8 cellular contexts compared by ENCODE assay signal in genomic region chr10:119205926-119206602, GRCh38. TPM values are rescaled to one million over a fixed set of nuclear protein-coding genes. Genes with fewer than 3 reads are reported as not detected.
DNase-seq lines count a peak whose midpoint lies in the region; ATAC-seq, FAIRE-seq and TF ChIP-seq lines count a peak whose summit lies in the region.

No MANE protein-coding gene starts in this region.

- H3K27ac ChIP-seq in astrocyte (ENCODE audit: low read depth, low read length), result peak overlapping the region; percentile 76

- no peak for FAIRE-seq in astrocyte (lab: Jason Lieb, UNC)

- H3K36me3 ChIP-seq in astrocyte (ENCODE audit: insufficient read depth, low read length), result no peaks in the 10 kb centered on the region
- no peaks in the 10 kb centered on the region for H3K36me3 ChIP-seq in iPS-15b (ENCODE audit: control insufficient read depth, insufficient read depth, low read length)
- H3K36me3 ChIP-seq in skeletal muscle satellite cell (ENCODE audit: insufficient read depth, low read length), result no peaks in the 10 kb centered on the region

- peak overlapping the region; percentile 87 for H3K4me3 Mint-ChIP-seq in astrocyte (ENCODE audit: unreplicated experiment)

- peak; percentile 27 for ATAC-seq in HG02938 (IDR thresholded peaks at IDR 0.05; ENCODE audit: unreplicated experiment)
- no peak for ATAC-seq in HG03039 (IDR thresholded peaks at IDR 0.05; ENCODE audit: unreplicated experiment)

- in situ Hi-C loops in SK-MEL-5 (cut with HindIII; ENCODE audit: low pct_unique_long_range_greater_than_20kb, low sequenced_read_pairs), result no loop called here

- H3K36me3 Mint-ChIP-seq in astrocyte (ENCODE audit: low read depth, unreplicated experiment), result no peaks in the 10 kb centered on the region

- H2AFZ ChIP-seq in astrocyte (ENCODE audit: low read depth, low read length), result peak overlapping the region; percentile 68

- no peaks in the 10 kb centered on the region for H3K27me3 Mint-ChIP-seq in astrocyte (ENCODE audit: low read depth, unreplicated experiment)

- H3K4me1 ChIP-seq in astrocyte (ENCODE audit: insufficient read depth, low read length), result peaks cover 39% of the 10 kb centered on the region
- peaks cover 2% of the 10 kb centered on the region for H3K4me1 ChIP-seq in iPS-15b (ENCODE audit: control insufficient read depth, insufficient read depth, low read length)
- H3K4me1 ChIP-seq in skeletal muscle satellite cell (ENCODE audit: control insufficient read depth, insufficient read depth, low read length), result peaks cover 34% of the 10 kb centered on the region

- peaks cover 27% of the 10 kb centered on the region for H3K79me2 ChIP-seq in astrocyte (ENCODE audit: insufficient read depth, low read length)

- H3K9me3 ChIP-seq in astrocyte (ENCODE audit: insufficient read depth, low read depth, low read length) (no peaks in the 10 kb centered on the region), iPS-15b (ENCODE audit: control insufficient read depth, insufficient read depth, low read length) (no peaks in the 10 kb centered on the region), skeletal muscle satellite cell (replicated peaks; ENCODE audit: low read length) (no peaks in the 10 kb centered on the region)

- H3K27me3 ChIP-seq in astrocyte (ENCODE audit: insufficient read depth, low read length) (no peaks in the 10 kb centered on the region), iPS-15b (ENCODE audit: control insufficient read depth, insufficient read depth, low read length) (peaks cover 16% of the 10 kb centered on the region), skeletal muscle satellite cell (ENCODE audit: control insufficient read depth, insufficient read depth, low read length) (no peaks in the 10 kb centered on the region)

- H3K4me1 Mint-ChIP-seq in astrocyte (ENCODE audit: low read depth, unreplicated experiment), result peaks cover 29% of the 10 kb centered on the region

- no peaks in the 10 kb centered on the region for H4K20me1 ChIP-seq in astrocyte (ENCODE audit: insufficient read depth, low read length)

- TF ChIP-seq CTCF in GM12875 (IDR thresholded peaks at IDR 0.05; ENCODE audit: borderline replicate concordance, insufficient read depth, low read depth, low read length), result no peak
- no peak for TF ChIP-seq CTCF in astrocyte (IDR thresholded peaks at IDR 0.05; ENCODE audit: insufficient read depth, low read depth, low read length)

- H3K9me3 Mint-ChIP-seq in astrocyte (ENCODE audit: unreplicated experiment), result no peaks in the 10 kb centered on the region

- DNase-seq in SK-MEL-5 (ENCODE audit: low read depth, low spot score) (peak; percentile 89), astrocyte (ENCODE audit: low read depth) (no peak), NOMO-1 treated with dmso at 0.1 percent for 144 hours (lab: John Stamatoyannopoulos, UW; ENCODE audit: unreplicated experiment) (no peak)

- H3K9ac ChIP-seq in astrocyte (ENCODE audit: low read length), result peak overlapping the region; percentile 84
- no peak overlapping the region for H3K9ac ChIP-seq in iPS-15b (ENCODE audit: low read depth, low read length)
- peak overlapping the region; percentile 82 for H3K9ac ChIP-seq in skeletal muscle satellite cell (ENCODE audit: low read depth, low read length)

- H3K4me2 ChIP-seq in astrocyte (ENCODE audit: low read length) (peak overlapping the region; percentile 84), skeletal muscle satellite cell (ENCODE audit: low read length) (peak overlapping the region; percentile 93)

- H3K4me3 ChIP-seq in GM12875 (ENCODE audit: low read depth, low read length) (peak overlapping the region; percentile 75), astrocyte (ENCODE audit: insufficient read depth, low read depth, low read length) (peak overlapping the region; percentile 57), iPS-15b (ENCODE audit: low read depth, low read length) (peak overlapping the region; percentile 50), skeletal muscle satellite cell (ENCODE audit: low read length) (peak overlapping the region; percentile 77)

- H3K27ac Mint-ChIP-seq in astrocyte (ENCODE audit: unreplicated experiment), result peak overlapping the region; percentile 99

RNA-seq across cellular contexts. Expression of gene GRK5, which starts 1.3 kb away (rescaled TPM):
- 4.2 and 4.8 TPM in 2 replicates for total RNA-seq in SK-MEL-5 (2014; rRNA removed; shearing (Covaris generic))
- polyA plus RNA-seq in SK-MEL-5 (2015; cell fraction: cytosol; rRNA removed), result 9.7 and 10.5 TPM in 2 replicates
- polyA plus RNA-seq in SK-MEL-5 (2015; cell fraction: nucleus; rRNA removed), result 3.6 and 5.8 TPM in 2 replicates
- 6.8 and 8.5 TPM in 2 replicates for total RNA-seq in astrocyte
- total RNA-seq in skeletal muscle satellite cell (2012; rRNA removed), result 5.1 and 6.8 TPM in 2 replicates

RNA-seq across cellular contexts. Expression of gene PRDX3, which starts 27.5 kb away (rescaled TPM):
- 245 and 273 TPM in 2 replicates for total RNA-seq in SK-MEL-5 (2014; rRNA removed; shearing (Covaris generic))
- polyA plus RNA-seq in SK-MEL-5 (2015; cell fraction: cytosol; rRNA removed), result 183 and 212 TPM in 2 replicates
- 79.8 and 104 TPM in 2 replicates for polyA plus RNA-seq in SK-MEL-5 (2015; cell fraction: nucleus; rRNA removed)
- total RNA-seq in astrocyte, result 118 and 127 TPM in 2 replicates
- 164 and 171 TPM in 2 replicates for total RNA-seq in skeletal muscle satellite cell (2012; rRNA removed)

RNA-seq across cellular contexts. Expression of gene SFXN4, which starts 40.5 kb away (rescaled TPM):
- total RNA-seq in SK-MEL-5 (2014; rRNA removed; shearing (Covaris generic)), result 58.9 and 63.9 TPM in 2 replicates
- 65.1 and 205 TPM in 2 replicates for polyA plus RNA-seq in SK-MEL-5 (2015; cell fraction: cytosol; rRNA removed)
- polyA plus RNA-seq in SK-MEL-5 (2015; cell fraction: nucleus; rRNA removed), result 171 and 201 TPM in 2 replicates
- 16.7 and 16.9 TPM in 2 replicates for total RNA-seq in astrocyte
- 17.5 and 26.0 TPM in 2 replicates for total RNA-seq in skeletal muscle satellite cell (2012; rRNA removed)
